In genomic region chr4:42965326-42965725, GRCh38 we compare ENCODE assay signal across 14 cellular contexts.
DNase-seq lines count a peak whose midpoint lies in the region; TF ChIP-seq lines count a peak whose summit lies in the region.
"Had no signal": no experiment of that assay in that cellular context is flagged by ENCODE, and none has a peak within 500 bp of the region (broad histone marks: within the 10 kb centered on the region; RNA-seq: fewer than 3 reads in every experiment).

No MANE protein-coding gene starts in this region.

- CTCF ChIA-PET in activated CD4-positive, alpha-beta T cell treated with anti-CD3 and anti-CD28 coated beads, Interleukin-2, amount 10 ng/mL, durations not matched to agents 7 days and 5 days (lab: Charles Lee): no interaction called here

- POLR2A ChIA-PET in activated CD4-positive, alpha-beta T cell treated with anti-CD3 and anti-CD28 coated beads, Interleukin-2, amount 10 ng/mL, durations not matched to agents 7 days and 5 days (lab: Charles Lee): no interaction called here

- no peak overlapping the region for H3K27ac Mint-ChIP-seq in osteocyte (ENCODE audit: unreplicated experiment)
- H3K27ac Mint-ChIP-seq in activated CD4-positive, alpha-beta T cell treated with anti-CD3 and anti-CD28 coated beads, Interleukin-2, amount 10 ng/mL, durations not matched to agents 7 days and 5 days: no peak overlapping the region
- H3K27ac Mint-ChIP-seq: activated B cell treated with CpG ODN at 0.5 μM for 24 hours; activated T-cell treated with anti-CD3 and anti-CD28 coated beads, Interleukin-2, amount 50 U/mL, for 24 hours; nephron progenitor cell had no signal

- no peaks in the 10 kb centered on the region for H3K36me3 Mint-ChIP-seq in osteocyte (ENCODE audit: unreplicated experiment)
- H3K36me3 Mint-ChIP-seq in activated CD4-positive, alpha-beta T cell treated with anti-CD3 and anti-CD28 coated beads, Interleukin-2, amount 10 ng/mL, durations not matched to agents 7 days and 5 days (ENCODE audit: low read depth): no peaks in the 10 kb centered on the region

- no peak for DNase-seq in GM13977 (ENCODE audit: low spot score)
- peak; percentile 34 for DNase-seq in NCI-H1092 treated with DMSO at 0.1 percent for 48 hours (lab: John Stamatoyannopoulos, UW)
- peak; percentile 24 for DNase-seq in cerebellum (ENCODE audit: low spot score)
- DNase-seq in occipital lobe (lab: John Stamatoyannopoulos, UW): peak; percentile 7
- no peak for DNase-seq in midbrain (lab: John Stamatoyannopoulos, UW)
- DNase-seq in osteocyte (ENCODE audit: extremely low spot score, unreplicated experiment): no peak
- DNase-seq in activated CD4-positive, alpha-beta T cell treated with anti-CD3 and anti-CD28 coated beads, Interleukin-2, amount 10 ng/mL, durations not matched to agents 7 days and 5 days: no peak
- DNase-seq: activated B cell treated with CpG ODN at 0.5 μM for 24 hours; activated T-cell treated with anti-CD3 and anti-CD28 coated beads, Interleukin-2, amount 50 U/mL, for 24 hours; effector CD4-positive, alpha-beta T cell; gastrocnemius medialis; GM23248; NCI-H69; nephron progenitor cell had no signal

- in situ Hi-C loops in GM13977 (cut with MboI; ENCODE audit: low pct_unique_long_range_greater_than_20kb, low sequenced_read_pairs, unreplicated experiment): no loop called here

- no peaks in the 10 kb centered on the region for H3K4me1 Mint-ChIP-seq in osteocyte (ENCODE audit: unreplicated experiment)
- no peaks in the 10 kb centered on the region for H3K4me1 Mint-ChIP-seq in activated CD4-positive, alpha-beta T cell treated with anti-CD3 and anti-CD28 coated beads, Interleukin-2, amount 10 ng/mL, durations not matched to agents 7 days and 5 days
- H3K4me1 Mint-ChIP-seq: activated B cell treated with CpG ODN at 0.5 μM for 24 hours, nephron progenitor cell had no signal

- peaks cover 7% of the 10 kb centered on the region for H3K9me3 Mint-ChIP-seq in osteocyte (ENCODE audit: unreplicated experiment)
- no peaks in the 10 kb centered on the region for H3K9me3 Mint-ChIP-seq in activated CD4-positive, alpha-beta T cell treated with anti-CD3 and anti-CD28 coated beads, Interleukin-2, amount 10 ng/mL, durations not matched to agents 7 days and 5 days
- H3K9me3 Mint-ChIP-seq: activated B cell treated with CpG ODN at 0.5 μM for 24 hours; activated T-cell treated with anti-CD3 and anti-CD28 coated beads, Interleukin-2, amount 50 U/mL, for 24 hours; nephron progenitor cell had no signal

- no peaks in the 10 kb centered on the region for H3K27me3 Mint-ChIP-seq in osteocyte (ENCODE audit: unreplicated experiment)
- H3K27me3 Mint-ChIP-seq in activated CD4-positive, alpha-beta T cell treated with anti-CD3 and anti-CD28 coated beads, Interleukin-2, amount 10 ng/mL, durations not matched to agents 7 days and 5 days: no peaks in the 10 kb centered on the region
- H3K27me3 Mint-ChIP-seq: activated T-cell treated with anti-CD3 and anti-CD28 coated beads, Interleukin-2, amount 50 U/mL, for 24 hours had no signal

- TF ChIP-seq CTCF in GM13977 (IDR thresholded peaks at IDR 0.05; ENCODE audit: extremely low read depth, insufficient read depth, missing control alignments) (peak; percentile 7), osteocyte (IDR thresholded peaks at IDR 0.05) (no peak)

- no peak overlapping the region for H3K4me3 Mint-ChIP-seq in osteocyte (ENCODE audit: unreplicated experiment)
- H3K4me3 Mint-ChIP-seq in activated CD4-positive, alpha-beta T cell treated with anti-CD3 and anti-CD28 coated beads, Interleukin-2, amount 10 ng/mL, durations not matched to agents 7 days and 5 days: no peak overlapping the region
- H3K4me3 Mint-ChIP-seq: activated B cell treated with CpG ODN at 0.5 μM for 24 hours; activated T-cell treated with anti-CD3 and anti-CD28 coated beads, Interleukin-2, amount 50 U/mL, for 24 hours; nephron progenitor cell had no signal

Comparison
In these comparisons a context has a peak if more than half of its experiments do, and no peak if none do; other contexts are left out.
1. DNase-seq: peak in NCI-H1092 treated with DMSO at 0.1 percent for 48 hours (single experiment), cerebellum (single experiment) and occipital lobe (single experiment); none in GM13977 (single experiment), midbrain (single experiment), osteocyte (single experiment) and activated CD4-positive, alpha-beta T cell treated with anti-CD3 and anti-CD28 coated beads, Interleukin-2, amount 10 ng/mL, durations not matched to agents 7 days and 5 days (single experiment).